ENCODE assay signal across 15 cellular contexts in the genomic region with DNA sequence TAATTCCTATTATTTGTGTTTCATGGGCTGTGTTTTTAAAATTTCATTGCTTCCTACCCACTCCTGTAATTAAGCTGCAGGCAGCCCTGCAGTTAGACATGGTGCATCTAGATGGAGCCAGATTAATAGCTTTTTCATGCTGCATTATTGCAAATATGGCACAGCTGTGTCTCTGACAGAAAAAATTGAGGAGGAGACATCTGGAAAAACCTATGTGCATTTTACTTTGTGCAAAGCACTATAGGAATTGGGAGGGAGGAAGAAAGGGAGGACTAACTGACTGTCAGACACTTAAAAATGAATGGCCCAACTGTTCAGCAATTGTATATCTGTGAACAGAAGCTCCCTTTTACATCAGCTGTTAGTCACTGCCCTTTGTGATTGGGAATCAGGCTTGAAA. TPM values are rescaled to one million over a fixed set of nuclear protein-coding genes. Genes with fewer than 3 reads are reported as not detected.
DNase-seq lines count a peak whose midpoint lies in the region; TF ChIP-seq lines count a peak whose summit lies in the region.
"Had no signal": no experiment of that assay in that cellular context is flagged by ENCODE, and none has a peak within 500 bp of the region (broad histone marks: within the 10 kb centered on the region; RNA-seq: fewer than 3 reads in every experiment).

No MANE protein-coding gene starts in this region.

- no peaks in the 10 kb centered on the region for H3K36me3 ChIP-seq in Caco-2 (ENCODE audit: control insufficient read depth, insufficient read depth, low read length)
- H3K36me3 ChIP-seq in Loucy (ENCODE audit: insufficient read depth, low read length): no peaks in the 10 kb centered on the region
- H3K36me3 ChIP-seq in MM.1S (replicated peaks; ENCODE audit: insufficient read depth, low read length): no peaks in the 10 kb centered on the region
- H3K36me3 ChIP-seq: spleen had no signal

- H3K4me1 ChIP-seq in Caco-2 (no peaks in the 10 kb centered on the region), Loucy (ENCODE audit: insufficient read depth, low read length, poor library complexity, severe bottlenecking) (peaks cover 60% of the 10 kb centered on the region), MM.1S (ENCODE audit: low read length) (no peaks in the 10 kb centered on the region)

- H3K27ac Mint-ChIP-seq in Caco-2 (ENCODE audit: unreplicated experiment): no peak overlapping the region
- H3K27ac Mint-ChIP-seq: activated CD4-positive, alpha-beta T cell treated with anti-CD3 and anti-CD28 coated beads, Interleukin-2, amount 10 ng/mL, durations not matched to agents 24 days and 14 days; activated T-helper 1 cell treated with anti-CD3 and anti-CD28 coated beads, Interleukin-12 subunit alpha, Interleukin-12 subunit beta, Interleukin-2, Interleukin-4 antibody, amounts not matched to agents 30 ng/mL and 10 ng/mL and 1 ng/mL, durations not matched to agents 14 hours and 24 hours and 36 hours had no signal

- DNase-seq in Caco-2 (no peak), cardiac fibroblast (ENCODE audit: low read depth in 2 of 2) (no peak), medulla oblongata (ENCODE audit: extremely low spot score) (peak; percentile 53), MM.1S (no peak), NCI-H2196 treated with DMSO at 0.1 percent for 48 hours (lab: John Stamatoyannopoulos, UW; ENCODE audit: unreplicated experiment) (no peak), NCI-H226 (no peak)
- DNase-seq: activated CD4-positive, alpha-beta T cell treated with anti-CD3 and anti-CD28 coated beads, Interleukin-2, amount 10 ng/mL, durations not matched to agents 24 days and 14 days; COR-L47; NCI-H2107; spleen had no signal

- H3K4me3 Mint-ChIP-seq in Caco-2 (ENCODE audit: unreplicated experiment): no peak overlapping the region
- H3K4me3 Mint-ChIP-seq: activated CD4-positive, alpha-beta T cell treated with anti-CD3 and anti-CD28 coated beads, Interleukin-2, amount 10 ng/mL, durations not matched to agents 24 days and 14 days; activated T-helper 1 cell treated with anti-CD3 and anti-CD28 coated beads, Interleukin-12 subunit alpha, Interleukin-12 subunit beta, Interleukin-2, Interleukin-4 antibody, amounts not matched to agents 30 ng/mL and 10 ng/mL and 1 ng/mL, durations not matched to agents 14 hours and 24 hours and 36 hours had no signal

- TF ChIP-seq CTCF in Caco-2 (IDR thresholded peaks at IDR 0.05; ENCODE audit: insufficient read depth in 1 of 2, low read depth in 1 of 2, low read length in 1 of 2, severe bottlenecking in 1 of 2, unreplicated experiment in 1 of 2) (peak; percentile 13 to 35), Loucy (conservative IDR thresholded peaks at IDR 0.05; ENCODE audit: low read length) (peak; percentile 73), cardiac fibroblast (IDR thresholded peaks at IDR 0.05; ENCODE audit: low read depth, low read length) (peak; percentile 32), MM.1S (IDR thresholded peaks at IDR 0.05; ENCODE audit: low read length) (no peak)

- H3K9ac ChIP-seq in Loucy (ENCODE audit: low read depth, low read length, poor library complexity, severe bottlenecking) (peak overlapping the region; percentile 72), MM.1S (ENCODE audit: low read length) (no peak overlapping the region)

- H2AFZ ChIP-seq in Loucy (ENCODE audit: low read length): no peak overlapping the region
- H2AFZ ChIP-seq in MM.1S (ENCODE audit: low read length): no peak overlapping the region

- H3K9me3 Mint-ChIP-seq in Caco-2 (ENCODE audit: unreplicated experiment): no peaks in the 10 kb centered on the region
- H3K9me3 Mint-ChIP-seq: activated CD4-positive, alpha-beta T cell treated with anti-CD3 and anti-CD28 coated beads, Interleukin-2, amount 10 ng/mL, durations not matched to agents 24 days and 14 days; activated T-helper 1 cell treated with anti-CD3 and anti-CD28 coated beads, Interleukin-12 subunit alpha, Interleukin-12 subunit beta, Interleukin-2, Interleukin-4 antibody, amounts not matched to agents 30 ng/mL and 10 ng/mL and 1 ng/mL, durations not matched to agents 14 hours and 24 hours and 36 hours had no signal

- H3F3A ChIP-seq in Loucy (ENCODE audit: low read depth) (peaks cover 14% of the 10 kb centered on the region), MM.1S (ENCODE audit: insufficient read depth, low read length) (no peaks in the 10 kb centered on the region)

- POLR2A ChIA-PET in Caco-2 (lab: Charles Lee): no interaction called here

- H4K20me1 ChIP-seq in Loucy (ENCODE audit: insufficient read depth, low read length, poor library complexity, severe bottlenecking): no peaks in the 10 kb centered on the region
- no peaks in the 10 kb centered on the region for H4K20me1 ChIP-seq in MM.1S (ENCODE audit: insufficient read depth, low read length)

- H3K4me1 Mint-ChIP-seq in Caco-2 (ENCODE audit: low read depth, unreplicated experiment): no peaks in the 10 kb centered on the region
- H3K4me1 Mint-ChIP-seq: activated CD4-positive, alpha-beta T cell treated with anti-CD3 and anti-CD28 coated beads, Interleukin-2, amount 10 ng/mL, durations not matched to agents 24 days and 14 days had no signal

- no peaks in the 10 kb centered on the region for H3K36me3 Mint-ChIP-seq in Caco-2 (ENCODE audit: insufficient read depth, unreplicated experiment)

- no peaks in the 10 kb centered on the region for H3K27me3 Mint-ChIP-seq in Caco-2 (ENCODE audit: insufficient read depth, unreplicated experiment)

- no peak overlapping the region for H3K27ac ChIP-seq in MM.1S (ENCODE audit: low read length)
- H3K27ac ChIP-seq: spleen had no signal

- H3K4me2 ChIP-seq in Loucy (ENCODE audit: low read depth, low read length, poor library complexity, severe bottlenecking) (peak overlapping the region; percentile 66), MM.1S (ENCODE audit: low read depth, low read length) (no peak overlapping the region)

- H3K4me3 ChIP-seq in Caco-2 (ENCODE audit: low read depth, low read length): no peak overlapping the region
- H3K4me3 ChIP-seq in Loucy (ENCODE audit: low read length, poor library complexity, severe bottlenecking): no peak overlapping the region
- H3K4me3 ChIP-seq in cardiac fibroblast (replicated peaks in 1 of 2; ENCODE audit: low read depth in 2 of 2, low read length in 2 of 2): no peak overlapping the region
- H3K4me3 ChIP-seq in MM.1S (ENCODE audit: low read length): no peak overlapping the region
- H3K4me3 ChIP-seq: lung, spleen had no signal

- H3K9me2 ChIP-seq in Loucy (replicated peaks; ENCODE audit: low read depth, low read length) (no peaks in the 10 kb centered on the region), MM.1S (replicated peaks; ENCODE audit: insufficient read depth, low read length) (no peaks in the 10 kb centered on the region)

- BruUV-seq in Caco-2 (replicated peaks; lab: Mats Ljungman, UMichigan): no TSS peak

- CTCF ChIA-PET in Caco-2 (lab: Charles Lee): interaction anchor here (0.8 to 1.3 kb wide), 3 partner anchors 8 to 319 kb away, joined by 3 read pairs; no protein-coding TSS in a partner anchor

- no peaks in the 10 kb centered on the region for H3K27me3 ChIP-seq in Caco-2 (replicated peaks; ENCODE audit: control insufficient read depth, insufficient read depth, low read length)
- H3K27me3 ChIP-seq in Loucy (ENCODE audit: insufficient read depth, low read length, poor library complexity, severe bottlenecking): no peaks in the 10 kb centered on the region
- no peaks in the 10 kb centered on the region for H3K27me3 ChIP-seq in MM.1S (replicated peaks; ENCODE audit: insufficient read depth, low read length)

- no peaks in the 10 kb centered on the region for H3K9me3 ChIP-seq in Caco-2
- no peaks in the 10 kb centered on the region for H3K9me3 ChIP-seq in Loucy (ENCODE audit: insufficient read depth, low read depth, low read length)
- no peaks in the 10 kb centered on the region for H3K9me3 ChIP-seq in MM.1S (replicated peaks; ENCODE audit: insufficient read depth, low read length)
- H3K9me3 ChIP-seq: spleen had no signal

- peaks cover 9% of the 10 kb centered on the region; the same call in 1 of the 2 replicates for H3K79me2 ChIP-seq in Loucy (ENCODE audit: insufficient read depth, low read length)
- no peaks in the 10 kb centered on the region for H3K79me2 ChIP-seq in MM.1S (ENCODE audit: low read length)

- intact Hi-C loops in Caco-2 (cut with micrococcal nuclease; ENCODE audit: unreplicated experiment): loop anchor here (1.0 kb wide), 2 partner anchors 23 to 41 kb away; no protein-coding TSS in a partner anchor

RNA-seq across cellular contexts. Expression of a gene that starts 8.1 kb away (rescaled TPM):
- total RNA-seq in Caco-2 (2022): 8.0 and 8.5 TPM in 2 replicates

RNA-seq across cellular contexts. Expression of a gene that starts 17.0 kb away (rescaled TPM):
- total RNA-seq in Caco-2 (2022): not detected in 2 replicates
- total RNA-seq: activated CD4-positive, alpha-beta T cell treated with anti-CD3 and anti-CD28 coated beads, Interleukin-2, amount 10 ng/mL, durations not matched to agents 24 days and 14 days; activated T-helper 1 cell treated with anti-CD3 and anti-CD28 coated beads, Interleukin-12 subunit alpha, Interleukin-12 subunit beta, Interleukin-2, Interleukin-4 antibody, amounts not matched to agents 30 ng/mL and 10 ng/mL and 1 ng/mL, durations not matched to agents 14 hours and 24 hours and 36 hours; astrocyte; spleen; T-helper 2 cell treated with Interferon-gamma antibody and Interleukin-4, amounts not matched to agents 100 ng/mL and 5 ng/mL, for 36 hours had no signal
